In genomic region chr11:73404506-73405145, GRCh38 we compare ENCODE assay signal across 16 cellular contexts. TPM values are rescaled to one million over a fixed set of nuclear protein-coding genes. Genes with fewer than 3 reads are reported as not detected.
A peak's percentile ranks its signal among the peaks of the same experiment; 100 is the strongest.
DNase-seq lines count a peak whose midpoint lies in the region; ATAC-seq and TF ChIP-seq lines count a peak whose summit lies in the region.
"Had no signal": no experiment of that assay in that cellular context is flagged by ENCODE, and none has a peak within 500 bp of the region (broad histone marks: within the 10 kb centered on the region; RNA-seq: fewer than 3 reads in every experiment).

No MANE protein-coding gene starts in this region.

- DNase-seq in left ventricle myocardium inferior: no peak
- DNase-seq in Right ventricle myocardium superior: no peak
- no peak for DNase-seq in T-cell
- DNase-seq in esophagus squamous epithelium (lab: John Stamatoyannopoulos, UW): no peak
- no peak for DNase-seq in anterior cingulate cortex (lab: John Stamatoyannopoulos, UW)
- no peak for DNase-seq in osteocyte (ENCODE audit: extremely low spot score, unreplicated experiment)
- DNase-seq: DMS153, MM.1S, NCI-H1694, NCI-H2029 treated with DMSO at 0.1 percent for 48 hours, NCI-H526 treated with DMSO at 0.1 percent for 48 hours, RPMI8226 had no signal

- no peaks in the 10 kb centered on the region for H3K27me3 Mint-ChIP-seq in T-cell
- no peaks in the 10 kb centered on the region for H3K27me3 Mint-ChIP-seq in osteocyte (ENCODE audit: unreplicated experiment)

- H3K4me1 ChIP-seq in left ventricle myocardium inferior (peaks cover 19% of the 10 kb centered on the region), neutrophil (ENCODE audit: control insufficient read depth in 1 of 2, insufficient read depth in 1 of 2, low read depth in 1 of 2, low read length in 1 of 2) (peaks cover 50 to 58% of the 10 kb centered on the region in 2 experiments), esophagus squamous epithelium (no peaks in the 10 kb centered on the region)

- H3K4me1 Mint-ChIP-seq in T-cell (no peaks in the 10 kb centered on the region), osteocyte (ENCODE audit: unreplicated experiment) (peaks cover 1% of the 10 kb centered on the region)

- H3K4me3 Mint-ChIP-seq in T-cell (no peak overlapping the region), osteocyte (ENCODE audit: unreplicated experiment) (no peak overlapping the region)

- H3K9me3 Mint-ChIP-seq in T-cell: no peaks in the 10 kb centered on the region
- no peaks in the 10 kb centered on the region for H3K9me3 Mint-ChIP-seq in osteocyte (ENCODE audit: unreplicated experiment)

- CTCF ChIA-PET in T-cell (lab: Charles Lee): interaction anchor here in 1 of 2 donors (0.7 kb wide), 1 partner anchor 53 kb away, joined by 3 read pairs; no protein-coding TSS in a partner anchor

- H3K9me3 ChIP-seq in left ventricle myocardium inferior (replicated peaks) (no peaks in the 10 kb centered on the region), neutrophil (no peaks in the 10 kb centered on the region), esophagus squamous epithelium (no peaks in the 10 kb centered on the region)

- H3K27ac Mint-ChIP-seq in T-cell (peak overlapping the region; percentile 12 to 49), osteocyte (ENCODE audit: unreplicated experiment) (no peak overlapping the region)

- intact Hi-C loops in left ventricle myocardium inferior (cut with micrococcal nuclease) (loop anchor here (10.0 kb wide), 1 partner anchor 210 kb away; no protein-coding TSS in a partner anchor), Right ventricle myocardium superior (cut with DNase I) (loop anchor here (10.0 kb wide), 1 partner anchor 220 kb away; no protein-coding TSS in a partner anchor), esophagus squamous epithelium (cut with DNase I) (loop anchor here (10.0 kb wide), 1 partner anchor 250 kb away; no protein-coding TSS in a partner anchor)

- ATAC-seq in Right ventricle myocardium superior (ENCODE audit: poor library complexity): no peak
- ATAC-seq in T-cell (replicated peaks in 1 of 4): no peak

- whole genome bisulfite sequencing in esophagus squamous epithelium, 2 donors: 78 to 96% methylated on average over 4 to 5 of the region's 5 CpGs

- H3K36me3 Mint-ChIP-seq in T-cell (peaks cover 20% of the 10 kb centered on the region), osteocyte (ENCODE audit: unreplicated experiment) (peaks cover 14% of the 10 kb centered on the region)

- TF ChIP-seq POLR2A in esophagus squamous epithelium (IDR thresholded peaks at IDR 0.05): no peak

- H3K4me3 ChIP-seq in left ventricle myocardium inferior (no peak overlapping the region), neutrophil (ENCODE audit: low read depth in 1 of 2, low read length in 1 of 2) (peak overlapping the region; percentile 20 to 29), esophagus squamous epithelium (no peak overlapping the region)
- H3K4me3 ChIP-seq: PC-9 had no signal

- H3K27ac ChIP-seq in left ventricle myocardium inferior (replicated peaks) (peak overlapping the region; percentile 58), neutrophil (peak overlapping the region; percentile 77), esophagus squamous epithelium (no peak overlapping the region)
- H3K27ac ChIP-seq: C4-2B, KMS-11, PC-9 had no signal

- H3K36me3 ChIP-seq in left ventricle myocardium inferior (peaks cover 31% of the 10 kb centered on the region), neutrophil (peaks cover 87% of the 10 kb centered on the region), esophagus squamous epithelium (peaks cover 0 to 58% (median 0%) of the 10 kb centered on the region in 3 donors)

- POLR2A ChIA-PET in T-cell (lab: Charles Lee): no interaction called here

- TF ChIP-seq CTCF in left ventricle myocardium inferior (IDR thresholded peaks at IDR 0.05; ENCODE audit: borderline replicate concordance) (no peak), neutrophil (IDR thresholded peaks at IDR 0.05) (no peak), esophagus squamous epithelium (IDR thresholded peaks at IDR 0.05) (no peak), osteocyte (IDR thresholded peaks at IDR 0.05) (no peak)

- H3K27me3 ChIP-seq in left ventricle myocardium inferior (ENCODE audit: low read depth) (no peaks in the 10 kb centered on the region), neutrophil (no peaks in the 10 kb centered on the region), esophagus squamous epithelium (no peaks in the 10 kb centered on the region)

RNA-seq across cellular contexts. Expression of gene RELT, which starts 28.4 kb away (rescaled TPM):
- 1.6 TPM for total RNA-seq in left ventricle myocardium inferior
- 1.3 TPM for total RNA-seq in Right ventricle myocardium superior
- total RNA-seq in T-cell: 100 to 1,000 TPM in 1 of 5 donors, 10 to 100 TPM in 4; 15.6 to 113 (median 19.9) TPM
- 1 to 10 TPM; 3.7 to 8.8 (median 5.3) TPM for total RNA-seq in esophagus squamous epithelium
- 3.3 and 4.1 TPM in 2 replicates for total RNA-seq in osteocyte

Comparison
In these comparisons a context has a peak if more than half of its experiments do, and no peak if none do; other contexts are left out.
1. H3K27ac ChIP-seq: peak in left ventricle myocardium inferior (single experiment) and neutrophil (single experiment); none in esophagus squamous epithelium (0 of 4).
2. H3K4me3 ChIP-seq: peak in neutrophil (2 of 2); none in left ventricle myocardium inferior (single experiment) and esophagus squamous epithelium (0 of 4).